Comparison of ENCODE assay signal across 30 cellular contexts in genomic region chr3:129415830-129416229, GRCh38. TPM values are rescaled to one million over a fixed set of nuclear protein-coding genes. Genes with fewer than 3 reads are reported as not detected.
"Had no signal": no experiment of that assay in that cellular context is flagged by ENCODE, and none has a peak within 500 bp of the region (broad histone marks: within the 10 kb centered on the region; RNA-seq: fewer than 3 reads in every experiment).

No MANE protein-coding gene starts in this region.

- DNase-seq: activated CD4-positive, alpha-beta memory T cell treated with anti-CD3 and anti-CD28 coated beads for 36 hours; activated CD4-positive, alpha-beta T cell treated with anti-CD3 and anti-CD28 coated beads for 36 hours; activated CD4-positive, alpha-beta T cell treated with anti-CD3 and anti-CD28 coated beads, Interleukin-2, amount 10 ng/mL, durations not matched to agents 24 days and 14 days; activated CD4-positive, CD25-positive, alpha-beta regulatory T cell; activated CD4-positive, CD25-positive, alpha-beta regulatory T cell treated with anti-CD3 and anti-CD28 coated beads, Interleukin-2, amount 50 U/mL, for 72 hours; activated CD8-positive, alpha-beta memory T cell treated with anti-CD3 and anti-CD28 coated beads, Interleukin-2, amount 10 ng/mL, durations not matched to agents 7 days and 5 days; activated CD8-positive, alpha-beta memory T cell treated with anti-CD3 and anti-CD28 coated beads, Interleukin-2, amount 50 U/mL, for 4 hours; activated CD8-positive, alpha-beta T cell treated with anti-CD3 and anti-CD28 coated beads, Interleukin-2, amount 10 ng/mL, durations not matched to agents 7 days and 5 days; activated gamma-delta T cell; activated naive CD4-positive, alpha-beta T cell; activated naive CD4-positive, alpha-beta T cell treated with anti-CD3 and anti-CD28 coated beads, Interleukin-2, amount 10 ng/mL, durations not matched to agents 7 days and 5 days; activated naive CD8-positive, alpha-beta T cell treated with anti-CD3 and anti-CD28 coated beads, Interleukin-2, amount 10 ng/mL, durations not matched to agents 7 days and 5 days; activated T-cell treated with anti-CD3 and anti-CD28 coated beads for 4 hours; activated T-cell treated with anti-CD3 and anti-CD28 coated beads, Interleukin-2, amount 50 U/mL, for 72 hours; dorsolateral prefrontal cortex; effector memory CD4-positive, alpha-beta T cell; foreskin keratinocyte; gastrocnemius medialis; glutamatergic neuron; T-helper 2 cell had no signal

- H3K36me3 ChIP-seq: ascending aorta, breast epithelium, cardiac muscle cell, esophagus muscularis mucosa, gastrocnemius medialis had no signal

- H3K9me3 ChIP-seq: ascending aorta, breast epithelium, esophagus muscularis mucosa, gastrocnemius medialis had no signal

- H3K9me3 Mint-ChIP-seq: activated CD4-positive, alpha-beta memory T cell treated with anti-CD3 and anti-CD28 coated beads for 36 hours; activated CD4-positive, alpha-beta T cell treated with anti-CD3 and anti-CD28 coated beads, Interleukin-2, amount 10 ng/mL, durations not matched to agents 24 days and 14 days; activated naive CD4-positive, alpha-beta T cell treated with anti-CD3 and anti-CD28 coated beads, Interleukin-2, amount 10 ng/mL, durations not matched to agents 7 days and 5 days; activated naive CD4-positive, alpha-beta T cell treated with anti-CD3 and anti-CD28 coated beads, Interleukin-2, amount 50 U/mL, for 72 hours; activated naive CD8-positive, alpha-beta T cell treated with anti-CD3 and anti-CD28 coated beads, Interleukin-2, amount 10 ng/mL, durations not matched to agents 7 days and 5 days; activated T-cell treated with anti-CD3 and anti-CD28 coated beads, Interleukin-2, amount 50 U/mL, for 24 hours; activated T-cell treated with anti-CD3 and anti-CD28 coated beads, Interleukin-2, amount 50 U/mL, for 72 hours; brain; central memory CD8-positive, alpha-beta T cell; dendritic cell treated with granulocyte-macrophage colony-stimulating factor and Interleukin-4, amounts not matched to agents 40 ng/mL and 50 ng/mL, for 4 days had no signal

- ATAC-seq: activated CD4-positive, alpha-beta T cell treated with anti-CD3 and anti-CD28 coated beads for 36 hours; activated CD8-positive, alpha-beta memory T cell treated with anti-CD3 and anti-CD28 coated beads, Interleukin-2, amount 10 ng/mL, durations not matched to agents 7 days and 5 days; activated CD8-positive, alpha-beta T cell treated with anti-CD3 and anti-CD28 coated beads, Interleukin-2, amount 10 ng/mL, durations not matched to agents 7 days and 5 days; activated naive CD4-positive, alpha-beta T cell treated with anti-CD3 and anti-CD28 coated beads, Interleukin-2, amount 50 U/mL, for 72 hours; activated T-cell treated with anti-CD3 and anti-CD28 coated beads, Interleukin-2, amount 50 U/mL, for 72 hours; foreskin keratinocyte; gastrocnemius medialis had no signal

- H3K4me1 Mint-ChIP-seq: activated CD4-positive, alpha-beta T cell treated with anti-CD3 and anti-CD28 coated beads for 36 hours; activated CD4-positive, alpha-beta T cell treated with anti-CD3 and anti-CD28 coated beads, Interleukin-2, amount 10 ng/mL, durations not matched to agents 24 days and 14 days; activated naive CD4-positive, alpha-beta T cell treated with anti-CD3 and anti-CD28 coated beads, Interleukin-2, amount 10 ng/mL, durations not matched to agents 7 days and 5 days; activated naive CD8-positive, alpha-beta T cell treated with anti-CD3 and anti-CD28 coated beads, Interleukin-2, amount 10 ng/mL, durations not matched to agents 7 days and 5 days; central memory CD8-positive, alpha-beta T cell had no signal

- H3K4me3 ChIP-seq: ascending aorta, breast epithelium, cardiac muscle cell, coronary artery, dorsolateral prefrontal cortex, esophagus muscularis mucosa, gastrocnemius medialis had no signal

- H3K27ac Mint-ChIP-seq: activated CD4-positive, alpha-beta memory T cell treated with anti-CD3 and anti-CD28 coated beads for 36 hours; activated CD4-positive, alpha-beta T cell treated with anti-CD3 and anti-CD28 coated beads for 36 hours; activated CD4-positive, alpha-beta T cell treated with anti-CD3 and anti-CD28 coated beads, Interleukin-2, amount 10 ng/mL, durations not matched to agents 24 days and 14 days; activated CD8-positive, alpha-beta memory T cell treated with anti-CD3 and anti-CD28 coated beads, Interleukin-2, amount 10 ng/mL, durations not matched to agents 7 days and 5 days; activated CD8-positive, alpha-beta T cell treated with anti-CD3 and anti-CD28 coated beads, Interleukin-2, amount 10 ng/mL, durations not matched to agents 7 days and 5 days; activated naive CD4-positive, alpha-beta T cell treated with anti-CD3 and anti-CD28 coated beads, Interleukin-2, amount 10 ng/mL, durations not matched to agents 7 days and 5 days; activated naive CD8-positive, alpha-beta T cell treated with anti-CD3 and anti-CD28 coated beads, Interleukin-2, amount 10 ng/mL, durations not matched to agents 7 days and 5 days; activated T-cell treated with anti-CD3 and anti-CD28 coated beads, Interleukin-2, amount 50 U/mL, for 24 hours; activated T-cell treated with anti-CD3 and anti-CD28 coated beads, Interleukin-2, amount 50 U/mL, for 72 hours; brain; dendritic cell treated with granulocyte-macrophage colony-stimulating factor and Interleukin-4, amounts not matched to agents 40 ng/mL and 50 ng/mL, for 4 days had no signal

- H3K36me3 Mint-ChIP-seq: activated CD4-positive, alpha-beta memory T cell treated with anti-CD3 and anti-CD28 coated beads for 36 hours; activated CD8-positive, alpha-beta memory T cell treated with anti-CD3 and anti-CD28 coated beads, Interleukin-2, amount 10 ng/mL, durations not matched to agents 7 days and 5 days; activated naive CD4-positive, alpha-beta T cell treated with anti-CD3 and anti-CD28 coated beads, Interleukin-2, amount 10 ng/mL, durations not matched to agents 7 days and 5 days; activated naive CD8-positive, alpha-beta T cell treated with anti-CD3 and anti-CD28 coated beads, Interleukin-2, amount 10 ng/mL, durations not matched to agents 7 days and 5 days; brain had no signal

- H3K4me1 ChIP-seq: ascending aorta, breast epithelium, gastrocnemius medialis had no signal

- H3K27me3 ChIP-seq: ascending aorta, breast epithelium, cardiac muscle cell, dorsolateral prefrontal cortex, esophagus muscularis mucosa, foreskin keratinocyte, gastrocnemius medialis had no signal

- H3K27ac ChIP-seq: ascending aorta, breast epithelium, cardiac muscle cell, coronary artery, dorsolateral prefrontal cortex, esophagus muscularis mucosa, foreskin keratinocyte, gastrocnemius medialis had no signal

- H3K27me3 Mint-ChIP-seq: activated CD4-positive, alpha-beta memory T cell treated with anti-CD3 and anti-CD28 coated beads for 36 hours; activated CD4-positive, alpha-beta T cell treated with anti-CD3 and anti-CD28 coated beads for 36 hours; activated T-cell treated with anti-CD3 and anti-CD28 coated beads, Interleukin-2, amount 50 U/mL, for 24 hours; brain; central memory CD8-positive, alpha-beta T cell; dendritic cell treated with granulocyte-macrophage colony-stimulating factor and Interleukin-4, amounts not matched to agents 40 ng/mL and 50 ng/mL, for 4 days had no signal

- H3K4me3 Mint-ChIP-seq: activated CD4-positive, alpha-beta memory T cell treated with anti-CD3 and anti-CD28 coated beads for 36 hours; activated CD4-positive, alpha-beta T cell treated with anti-CD3 and anti-CD28 coated beads for 36 hours; activated CD4-positive, alpha-beta T cell treated with anti-CD3 and anti-CD28 coated beads, Interleukin-2, amount 10 ng/mL, durations not matched to agents 24 days and 14 days; activated CD8-positive, alpha-beta memory T cell treated with anti-CD3 and anti-CD28 coated beads, Interleukin-2, amount 10 ng/mL, durations not matched to agents 7 days and 5 days; activated CD8-positive, alpha-beta T cell treated with anti-CD3 and anti-CD28 coated beads, Interleukin-2, amount 10 ng/mL, durations not matched to agents 7 days and 5 days; activated naive CD4-positive, alpha-beta T cell treated with anti-CD3 and anti-CD28 coated beads, Interleukin-2, amount 10 ng/mL, durations not matched to agents 7 days and 5 days; activated naive CD8-positive, alpha-beta T cell treated with anti-CD3 and anti-CD28 coated beads, Interleukin-2, amount 10 ng/mL, durations not matched to agents 7 days and 5 days; activated T-cell treated with anti-CD3 and anti-CD28 coated beads, Interleukin-2, amount 50 U/mL, for 24 hours; activated T-cell treated with anti-CD3 and anti-CD28 coated beads, Interleukin-2, amount 50 U/mL, for 72 hours; brain; central memory CD8-positive, alpha-beta T cell; dendritic cell treated with granulocyte-macrophage colony-stimulating factor and Interleukin-4, amounts not matched to agents 40 ng/mL and 50 ng/mL, for 4 days had no signal

RNA-seq across cellular contexts. Expression of gene EFCAB12, which starts 12.6 kb away (rescaled TPM):
- total RNA-seq: ascending aorta, gastrocnemius medialis had no signal
